Comparison of ENCODE assay signal across 21 cellular contexts in the genomic region with DNA sequence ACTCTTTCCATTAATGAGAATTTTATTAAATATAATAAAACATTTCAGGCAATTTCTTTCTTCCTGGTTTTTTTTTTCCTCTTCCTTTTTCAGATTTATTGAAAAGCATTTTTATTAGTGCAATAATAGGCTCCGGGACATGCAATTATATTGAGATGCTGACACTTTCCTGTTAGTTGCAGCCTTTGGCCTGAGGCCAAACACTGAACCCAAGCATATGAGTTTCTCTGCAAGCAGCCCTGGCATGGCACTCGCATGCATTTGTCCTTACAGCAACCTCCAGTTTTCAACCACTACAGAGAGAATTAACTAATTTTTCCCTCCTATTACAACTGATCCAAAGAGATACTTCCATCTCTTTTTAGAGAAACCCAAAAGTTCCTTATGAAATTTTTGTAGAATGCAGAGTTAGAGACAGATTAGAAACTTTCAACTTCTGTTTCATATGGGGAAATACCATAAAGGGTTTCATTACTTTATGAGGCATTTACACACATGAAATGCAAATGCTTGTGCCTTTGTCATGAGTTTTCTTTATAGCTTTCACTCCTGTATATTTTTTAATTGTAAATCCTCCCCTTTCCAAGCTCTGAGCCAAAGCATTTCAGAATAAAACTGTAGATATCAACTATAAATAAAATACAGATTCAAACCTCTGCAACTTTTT.
DNase-seq lines count a peak whose midpoint lies in the region; TF ChIP-seq lines count a peak whose summit lies in the region.
"Had no signal": no experiment of that assay in that cellular context is flagged by ENCODE, and none has a peak within 500 bp of the region (broad histone marks: within the 10 kb centered on the region; RNA-seq: fewer than 3 reads in every experiment).

No MANE protein-coding gene starts in this region.

- H2BK15ac ChIP-seq in mesenchymal stem cell (ENCODE audit: low read depth, poor library complexity, severe bottlenecking): no peak overlapping the region

- no peak overlapping the region for H2BK12ac ChIP-seq in mesenchymal stem cell (ENCODE audit: low read length in 2 of 2)

- in situ Hi-C loops in mammary epithelial cell (cut with MboI; ENCODE audit: low sequenced_read_pairs in 2 of 2): no loop called here

- intact Hi-C loops in mammary epithelial cell (cut with micrococcal nuclease): no loop called here

- no peak overlapping the region for H2AK5ac ChIP-seq in mesenchymal stem cell (ENCODE audit: low read length, severe bottlenecking)

- no peak overlapping the region for H3K23ac ChIP-seq in mesenchymal stem cell (ENCODE audit: low read length in 2 of 2)

- no peak overlapping the region for H4K8ac ChIP-seq in mesenchymal stem cell (ENCODE audit: low read length)

- H3K9ac ChIP-seq in OCI-LY3 (ENCODE audit: low read length) (no peak overlapping the region), mesenchymal stem cell (ENCODE audit: low read length) (no peak overlapping the region), mammary epithelial cell (ENCODE audit: insufficient read depth, low read length) (no peak overlapping the region)

- TF ChIP-seq CTCF in GM06990 (IDR thresholded peaks at IDR 0.05; ENCODE audit: insufficient read depth, low read length, poor library complexity, severe bottlenecking) (no peak), OCI-LY3 (IDR thresholded peaks at IDR 0.05; ENCODE audit: low read depth, low read length) (no peak), mammary epithelial cell (conservative IDR thresholded peaks at IDR 0.05 in 1 of 2, IDR thresholded peaks at IDR 0.05 in 1 of 2; ENCODE audit: extremely low read depth in 1 of 2, insufficient read depth in 1 of 2, low read depth in 1 of 2, low read length in 2 of 2) (no peak)

- peak overlapping the region; percentile 39; the same call in 1 of the 2 replicates for H3K4me2 ChIP-seq in OCI-LY3 (ENCODE audit: low read length)
- H3K4me2 ChIP-seq in mesenchymal stem cell (ENCODE audit: low read length, poor library complexity, severe bottlenecking): no peak overlapping the region
- no peak overlapping the region for H3K4me2 ChIP-seq in mammary epithelial cell (ENCODE audit: insufficient read depth, low read depth, low read length)

- H3K4me1 ChIP-seq in OCI-LY3 (ENCODE audit: low read length) (peaks cover 13% of the 10 kb centered on the region), mesenchymal stem cell (ENCODE audit: control insufficient read depth, insufficient read depth, low read depth, low read length) (peaks cover 1% of the 10 kb centered on the region), mammary epithelial cell (ENCODE audit: insufficient read depth, low read length) (no peaks in the 10 kb centered on the region)
- H3K4me1 ChIP-seq: prostate gland, SJSA1 had no signal

- no peak overlapping the region for H2BK5ac ChIP-seq in mesenchymal stem cell (ENCODE audit: low read depth, low read length, poor library complexity, severe bottlenecking)

- no peak overlapping the region for H4K91ac ChIP-seq in mesenchymal stem cell (ENCODE audit: low read length)

- H3K27ac ChIP-seq in OCI-LY3 (ENCODE audit: low read length): no peak overlapping the region
- H3K27ac ChIP-seq in mesenchymal stem cell (ENCODE audit: low read length, poor library complexity, severe bottlenecking): no peak overlapping the region
- H3K27ac ChIP-seq in mammary epithelial cell (ENCODE audit: insufficient read depth, low read depth, low read length): no peak overlapping the region
- H3K27ac ChIP-seq: 22Rv1, neutrophil, prostate gland, SJSA1 had no signal

- H3K14ac ChIP-seq in mesenchymal stem cell (ENCODE audit: low read length in 2 of 2): no peak overlapping the region

- H3K79me2 ChIP-seq in OCI-LY3 (ENCODE audit: low read length): no peaks in the 10 kb centered on the region
- no peaks in the 10 kb centered on the region for H3K79me2 ChIP-seq in mammary epithelial cell (ENCODE audit: insufficient read depth, low read length)

- WGBS in mesenchymal stem cell: 93% methylated on average over 2 of the region's 2 CpGs
- WGBS in mammary epithelial cell (ENCODE audit: low coverage, missing lambda C conversion rate): 68% methylated on average over 2 of the region's 2 CpGs

- no peaks in the 10 kb centered on the region for H3K36me3 ChIP-seq in GM06990 (ENCODE audit: control insufficient read depth, insufficient read depth, low read length)
- no peaks in the 10 kb centered on the region for H3K36me3 ChIP-seq in OCI-LY3 (replicated peaks; ENCODE audit: low read depth, low read length)
- H3K36me3 ChIP-seq in mesenchymal stem cell (ENCODE audit: control insufficient read depth in 1 of 2, insufficient read depth in 2 of 2, low read depth in 1 of 2, low read length in 2 of 2): no peaks in the 10 kb centered on the region
- H3K36me3 ChIP-seq in mammary epithelial cell (ENCODE audit: insufficient read depth, low read length): no peaks in the 10 kb centered on the region
- H3K36me3 ChIP-seq: neutrophil, prostate gland, SJSA1 had no signal

- no peak overlapping the region for H3K18ac ChIP-seq in mesenchymal stem cell (ENCODE audit: low read depth in 1 of 2, low read length in 2 of 2)

- H3K4me3 ChIP-seq in GM06990 (replicated peaks; ENCODE audit: low read depth, low read length): no peak overlapping the region
- no peak overlapping the region for H3K4me3 ChIP-seq in OCI-LY3 (ENCODE audit: low read length)
- no peak overlapping the region for H3K4me3 ChIP-seq in mesenchymal stem cell (ENCODE audit: insufficient read depth in 1 of 2, low read depth in 1 of 2, low read length in 2 of 2)
- no peak overlapping the region for H3K4me3 ChIP-seq in mammary epithelial cell (replicated peaks in 1 of 3; ENCODE audit: insufficient read depth in 1 of 3, low read depth in 2 of 3, low read length in 3 of 3)
- H3K4me3 ChIP-seq: prostate gland, SJSA1 had no signal

- no peaks in the 10 kb centered on the region for H3K79me1 ChIP-seq in mesenchymal stem cell (replicated peaks; ENCODE audit: low read length, poor library complexity, severe bottlenecking)

- H4K20me1 ChIP-seq in OCI-LY3 (ENCODE audit: insufficient read depth, low read length) (no peaks in the 10 kb centered on the region), mammary epithelial cell (ENCODE audit: insufficient read depth, low read length) (no peaks in the 10 kb centered on the region)

- dilution Hi-C loops in mammary epithelial cell (cut with HindIII; ENCODE audit: low sequenced_read_pairs): no loop called here

- no peak overlapping the region for H2BK120ac ChIP-seq in mesenchymal stem cell (ENCODE audit: low read depth, low read length)

- no TSS peak for BruUV-seq in mammary epithelial cell (replicated peaks; lab: Mats Ljungman, UMichigan)

- no peak overlapping the region for H3K4ac ChIP-seq in mesenchymal stem cell (ENCODE audit: low read depth in 1 of 2, low read length in 2 of 2)

- CTCF ChIA-PET in mammary epithelial cell (lab: Charles Lee; ENCODE audit: low non-redundant PET): no interaction called here

- H3K27me3 ChIP-seq in GM06990 (replicated peaks; ENCODE audit: control insufficient read depth, insufficient read depth, low read length) (no peaks in the 10 kb centered on the region), OCI-LY3 (ENCODE audit: low read depth, low read length) (no peaks in the 10 kb centered on the region), mesenchymal stem cell (ENCODE audit: control insufficient read depth in 1 of 2, insufficient read depth in 1 of 2, low read length in 2 of 2) (no peaks in the 10 kb centered on the region), mammary epithelial cell (ENCODE audit: insufficient read depth, low read length) (peaks cover 6% of the 10 kb centered on the region)
- H3K27me3 ChIP-seq: neutrophil, SJSA1 had no signal

- H3K9me3 ChIP-seq in OCI-LY3 (ENCODE audit: insufficient read depth, low read length) (no peaks in the 10 kb centered on the region), mesenchymal stem cell (ENCODE audit: control insufficient read depth, low read length) (no peaks in the 10 kb centered on the region), mammary epithelial cell (replicated peaks; ENCODE audit: insufficient read depth, low read length) (no peaks in the 10 kb centered on the region)
- H3K9me3 ChIP-seq: neutrophil, prostate gland, SJSA1 had no signal

- H2AFZ ChIP-seq in OCI-LY3 (ENCODE audit: low read depth, low read length) (no peak overlapping the region), mesenchymal stem cell (ENCODE audit: low read depth, low read length) (no peak overlapping the region), mammary epithelial cell (ENCODE audit: low read depth, low read length) (no peak overlapping the region)

- DNase-seq in DMS 273 (lab: John Stamatoyannopoulos, UW; ENCODE audit: unreplicated experiment) (peak; percentile 68), DMS 273 treated with DMSO at 0.1 percent for 48 hours (lab: John Stamatoyannopoulos, UW) (no peak), GM06990 (ENCODE audit: extremely low read depth, insufficient read length) (peak; percentile 3), left kidney (ENCODE audit: low read depth, low spot score) (peak; percentile 4), mesenchymal stem cell (no peak), mammary epithelial cell (no peak), NCI-H187 (lab: John Stamatoyannopoulos, UW) (no peak)
- DNase-seq: activated CD4-positive, alpha-beta memory T cell treated with anti-CD3 and anti-CD28 coated beads for 36 hours; activated CD4-positive, CD25-positive, alpha-beta regulatory T cell treated with anti-CD3 and anti-CD28 coated beads, Interleukin-2, amount 50 U/mL, for 72 hours; central memory CD4-positive, alpha-beta T cell; KBM-7; naive B cell; NCI-H2171 treated with DMSO at 0.1 percent for 48 hours; NCI-H510A treated with DMSO at 0.1 percent for 48 hours; RPMI8226; stimulated activated naive CD4-positive, alpha-beta T cell had no signal

Comparison
In these comparisons a context has a peak if more than half of its experiments do, and no peak if none do; other contexts are left out.
1. DNase-seq: peak in DMS 273 (single experiment), GM06990 (single experiment) and left kidney (single experiment); none in DMS 273 treated with DMSO at 0.1 percent for 48 hours (single experiment), mesenchymal stem cell (single experiment), mammary epithelial cell (single experiment) and NCI-H187 (0 of 2).